In genomic region chr14:50714452-50715073, GRCh38 we compare ENCODE assay signal across 9 cellular contexts. TPM values are rescaled to one million over a fixed set of nuclear protein-coding genes. Genes with fewer than 3 reads are reported as not detected.
DNase-seq lines count a peak whose midpoint lies in the region; ATAC-seq and TF ChIP-seq lines count a peak whose summit lies in the region.
"Had no signal": no experiment of that assay in that cellular context is flagged by ENCODE, and none has a peak within 500 bp of the region (broad histone marks: within the 10 kb centered on the region; RNA-seq: fewer than 3 reads in every experiment).

No MANE protein-coding gene starts in this region.

- 74% methylated on average over 2 of the region's 2 CpGs for WGBS in esophagus muscularis mucosa

- H3K36me3 ChIP-seq in PC-3 (ENCODE audit: low read depth, low read length) (no peaks in the 10 kb centered on the region), esophagus muscularis mucosa (no peaks in the 10 kb centered on the region), gastrocnemius medialis (no peaks in the 10 kb centered on the region)

- H3K4me1 ChIP-seq in PC-3 (ENCODE audit: insufficient read depth, low read length): no peaks in the 10 kb centered on the region
- no peaks in the 10 kb centered on the region for H3K4me1 ChIP-seq in esophagus muscularis mucosa
- no peaks in the 10 kb centered on the region for H3K4me1 ChIP-seq in gastrocnemius medialis
- H3K4me1 ChIP-seq: BLaER1 treated with 17β-estradiol and CSF1 and Interleukin-3, amounts not matched to agents 10 nM and 100 nM had no signal

- H3K27ac ChIP-seq in PC-3 (ENCODE audit: low read length) (no peak overlapping the region), esophagus muscularis mucosa (replicated peaks in 1 of 4) (no peak overlapping the region), gastrocnemius medialis (no peak overlapping the region)
- H3K27ac ChIP-seq: BLaER1 treated with 17β-estradiol and CSF1 and Interleukin-3, amounts not matched to agents 10 nM and 100 nM had no signal

- H3F3A ChIP-seq in PC-3 (ENCODE audit: low read length, unreplicated experiment): no peaks in the 10 kb centered on the region

- no peak overlapping the region for H3K9ac ChIP-seq in PC-3 (ENCODE audit: low read length)
- H3K9ac ChIP-seq: BLaER1 treated with 17β-estradiol and CSF1 and Interleukin-3, amounts not matched to agents 10 nM and 100 nM had no signal

- ATAC-seq in PC-3: peak; percentile 93
- peak in 1 of 2 donors; percentile 54 for ATAC-seq in gastrocnemius medialis
- no peak for ATAC-seq in GM21515 (IDR thresholded peaks at IDR 0.05; ENCODE audit: unreplicated experiment)

- no TSS peak for BruUV-seq in PC-3 (replicated peaks; lab: Mats Ljungman, UMichigan)

- in situ Hi-C loops in gastrocnemius medialis (cut with MboI; ENCODE audit: low sequenced_read_pairs in 4 of 4): loop anchor here in 1 of 4 donors (10.0 kb wide), 1 partner anchor 100 kb away; no protein-coding TSS in a partner anchor

- H2AFZ ChIP-seq in PC-3 (ENCODE audit: low read length): no peak overlapping the region

- no peaks in the 10 kb centered on the region for H3K27me3 ChIP-seq in PC-3 (ENCODE audit: low read length)
- H3K27me3 ChIP-seq in esophagus muscularis mucosa: no peaks in the 10 kb centered on the region
- H3K27me3 ChIP-seq in gastrocnemius medialis: no peaks in the 10 kb centered on the region
- H3K27me3 ChIP-seq: BLaER1 treated with 17β-estradiol and CSF1 and Interleukin-3, amounts not matched to agents 10 nM and 100 nM had no signal

- H3K79me2 ChIP-seq in PC-3 (ENCODE audit: low read length): no peaks in the 10 kb centered on the region

- H4K20me1 ChIP-seq in PC-3 (ENCODE audit: low read length): no peaks in the 10 kb centered on the region
- H4K20me1 ChIP-seq: BLaER1 treated with 17β-estradiol and CSF1 and Interleukin-3, amounts not matched to agents 10 nM and 100 nM had no signal

- TF ChIP-seq CTCF in PC-3 (conservative IDR thresholded peaks at IDR 0.05; ENCODE audit: low read depth, low read length): peak; percentile 79
- TF ChIP-seq CTCF in esophagus muscularis mucosa (IDR thresholded peaks at IDR 0.05): peak; percentile 36 to 53 (median 40)
- peak; percentile 15 to 53 (median 30) for TF ChIP-seq CTCF in gastrocnemius medialis (IDR thresholded peaks at IDR 0.05 in 4 of 5, conservative IDR thresholded peaks at IDR 0.05 in 1 of 5)

- no peak overlapping the region for H3K4me2 ChIP-seq in PC-3 (ENCODE audit: low read length)
- H3K4me2 ChIP-seq: BLaER1 treated with 17β-estradiol and CSF1 and Interleukin-3, amounts not matched to agents 10 nM and 100 nM had no signal

- CTCF ChIA-PET in PC-3 (lab: Charles Lee): interaction anchor here (0.6 to 1.8 kb wide), 24 partner anchors 15 to 396 kb away, joined by 3 to 19 read pairs (median 4); partner anchors contain the start of genes ATL1 and NIN

- intact Hi-C loops in PC-3 (cut with micrococcal nuclease): loop anchor here (1.0 to 5.0 kb wide), 6 partner anchors 37 to 172 kb away; no protein-coding TSS in a partner anchor
- intact Hi-C loops in esophagus muscularis mucosa (cut with DNase I): loop anchor here (2.0 kb wide), 1 partner anchor 96 kb away; no protein-coding TSS in a partner anchor
- intact Hi-C loops in gastrocnemius medialis (cut with DNase I; ENCODE audit: low total_unique reads): loop anchor here (5.0 kb wide), 2 partner anchors 97 to 117 kb away; no protein-coding TSS in a partner anchor
- intact Hi-C loops in posterior cingulate gyrus (cut with DNase I): loop anchor here (5.0 kb wide), 2 partner anchors 92 to 112 kb away; no protein-coding TSS in a partner anchor

- no peak overlapping the region for H3K4me3 ChIP-seq in PC-3 (ENCODE audit: low read length)
- H3K4me3 ChIP-seq in esophagus muscularis mucosa: no peak overlapping the region
- no peak overlapping the region for H3K4me3 ChIP-seq in gastrocnemius medialis
- H3K4me3 ChIP-seq: BLaER1 treated with 17β-estradiol and CSF1 and Interleukin-3, amounts not matched to agents 10 nM and 100 nM had no signal

- H3K9me3 ChIP-seq in PC-3 (ENCODE audit: low read length) (no peaks in the 10 kb centered on the region), esophagus muscularis mucosa (no peaks in the 10 kb centered on the region), gastrocnemius medialis (no peaks in the 10 kb centered on the region)
- H3K9me3 ChIP-seq: BLaER1 treated with 17β-estradiol and CSF1 and Interleukin-3, amounts not matched to agents 10 nM and 100 nM had no signal

- no peaks in the 10 kb centered on the region for H3K9me2 ChIP-seq in PC-3 (replicated peaks; ENCODE audit: low read length)

- DNase-seq in NCI-H1105 treated with DMSO at 0.1 percent for 48 hours (lab: John Stamatoyannopoulos, UW) (peak; percentile 15), NCI-H1105 (lab: John Stamatoyannopoulos, UW) (no peak), H4 (ENCODE audit: low spot score) (peak; percentile 34), PC-3 (peak; percentile 67), esophagus muscularis mucosa (ENCODE audit: extremely low spot score) (no peak), gastrocnemius medialis (no peak), posterior cingulate gyrus (no peak)

- TF ChIP-seq EP300 in esophagus muscularis mucosa (IDR thresholded peaks at IDR 0.05): no peak

- POLR2A ChIA-PET in PC-3 (lab: Charles Lee; ENCODE audit: unreplicated experiment): interaction anchor here (0.6 to 0.7 kb wide), 3 partner anchors 94 to 250 kb away, joined by 3 to 15 read pairs (median 5); no protein-coding TSS in a partner anchor

- TF ChIP-seq POLR2A in esophagus muscularis mucosa (IDR thresholded peaks at IDR 0.05; ENCODE audit: low read depth): no peak
- TF ChIP-seq POLR2A in gastrocnemius medialis (IDR thresholded peaks at IDR 0.05): no peak

RNA-seq across cellular contexts. Expression of gene SAV1, which starts 46.5 kb away (rescaled TPM):
- total RNA-seq in H4 (2014; rRNA removed; shearing (Covaris generic)): 19.4 and 29.1 TPM in 2 replicates
- total RNA-seq in PC-3 (2014; rRNA removed) (66.2 and 87.1 TPM in 2 replicates), esophagus muscularis mucosa (10 to 100 TPM; 34.5 to 48.5 (median 40.2) TPM), gastrocnemius medialis (10 to 100 TPM; 18.3 to 68.7 (median 36.8) TPM)

Comparison
In these comparisons a context has a peak if more than half of its experiments do, and no peak if none do; other contexts are left out.
1. DNase-seq: peak in NCI-H1105 treated with DMSO at 0.1 percent for 48 hours (single experiment), H4 (single experiment) and PC-3 (single experiment); none in NCI-H1105 (single experiment), esophagus muscularis mucosa (single experiment), gastrocnemius medialis (0 of 2) and posterior cingulate gyrus (0 of 10).
2. Peak in every context shown above with its lines, with median percentiles within 50 percentile points of each other: CTCF ChIP-seq.